29 cellular contexts compared by ENCODE assay signal in genomic region chr19:3038214-3038613, GRCh38.
"Had no signal": no experiment of that assay in that cellular context is flagged by ENCODE, and none has a peak within 500 bp of the region (broad histone marks: within the 10 kb centered on the region; RNA-seq: fewer than 3 reads in every experiment).

No MANE protein-coding gene starts in this region.

- DNase-seq: activated CD8-positive, alpha-beta memory T cell treated with anti-CD3 and anti-CD28 coated beads, Interleukin-2, amount 10 ng/mL, durations not matched to agents 7 days and 5 days; activated CD8-positive, alpha-beta T cell treated with anti-CD3 and anti-CD28 coated beads, Interleukin-2, amount 10 ng/mL, durations not matched to agents 7 days and 5 days; activated effector memory CD4-positive, alpha-beta T cell treated with Interleukin-2 at 50 U/mL for 16 hours; activated naive CD4-positive, alpha-beta T cell treated with Interleukin-2 at 50 U/mL for 16 hours; activated T-cell treated with anti-CD3 and anti-CD28 coated beads, Interleukin-2, amount 50 U/mL, for 72 hours; brain microvascular endothelial cell; dorsolateral prefrontal cortex; effector memory CD8-positive, alpha-beta T cell; erythroblast; left cardiac atrium; left ventricle myocardium superior; nephron progenitor cell; retina; stimulated activated CD4-positive, alpha-beta T cell treated with anti-CD3 and anti-CD28 coated beads, Interleukin-12 subunit alpha, Interleukin-12 subunit beta, amount 100 ng/mL, for 4 hours; stimulated activated CD4-positive, alpha-beta T cell treated with anti-CD3 and anti-CD28 coated beads, Interleukin-4, amount 100 ng/mL, for 1 hour; stimulated activated naive CD8-positive, alpha-beta T cell treated with anti-CD3 and anti-CD28 coated beads, Interleukin-15, amount 100 ng/mL, for 72 hours; substantia nigra; T-cell; upper lobe of right lung had no signal

- H3K27ac ChIP-seq: brain microvascular endothelial cell, coronary artery, dorsolateral prefrontal cortex, hepatocyte, ovary, upper lobe of right lung had no signal

- H3K9me3 Mint-ChIP-seq: activated T-cell treated with anti-CD3 and anti-CD28 coated beads, Interleukin-2, amount 50 U/mL, for 72 hours; effector memory CD8-positive, alpha-beta T cell; stimulated activated naive CD8-positive, alpha-beta T cell treated with anti-CD3 and anti-CD28 coated beads, Interleukin-15, amount 100 ng/mL, for 72 hours; T-cell had no signal

- H3K27ac Mint-ChIP-seq: activated CD8-positive, alpha-beta memory T cell treated with anti-CD3 and anti-CD28 coated beads, Interleukin-2, amount 10 ng/mL, durations not matched to agents 7 days and 5 days; activated CD8-positive, alpha-beta T cell treated with anti-CD3 and anti-CD28 coated beads, Interleukin-2, amount 10 ng/mL, durations not matched to agents 7 days and 5 days; activated naive CD8-positive, alpha-beta T cell; activated T-cell treated with anti-CD3 and anti-CD28 coated beads, Interleukin-2, amount 50 U/mL, for 72 hours; effector memory CD8-positive, alpha-beta T cell; nephron progenitor cell; progenitor cell of endocrine pancreas; stimulated activated naive CD8-positive, alpha-beta T cell treated with anti-CD3 and anti-CD28 coated beads, Interleukin-15, amount 100 ng/mL, for 72 hours had no signal

- H3K27me3 Mint-ChIP-seq: activated naive CD8-positive, alpha-beta T cell; progenitor cell of endocrine pancreas; T-cell had no signal

- H3K9me3 ChIP-seq: gastroesophageal sphincter, mucosa of descending colon, ovary, upper lobe of right lung had no signal

- H3K4me3 Mint-ChIP-seq: activated CD8-positive, alpha-beta memory T cell treated with anti-CD3 and anti-CD28 coated beads, Interleukin-2, amount 10 ng/mL, durations not matched to agents 7 days and 5 days; activated CD8-positive, alpha-beta T cell treated with anti-CD3 and anti-CD28 coated beads, Interleukin-2, amount 10 ng/mL, durations not matched to agents 7 days and 5 days; activated naive CD8-positive, alpha-beta T cell; activated T-cell treated with anti-CD3 and anti-CD28 coated beads, Interleukin-2, amount 50 U/mL, for 72 hours; effector memory CD8-positive, alpha-beta T cell; nephron progenitor cell; stimulated activated naive CD8-positive, alpha-beta T cell treated with anti-CD3 and anti-CD28 coated beads, Interleukin-15, amount 100 ng/mL, for 72 hours had no signal

- H3K4me3 ChIP-seq: coronary artery, dorsolateral prefrontal cortex, gastroesophageal sphincter, hepatocyte, mucosa of descending colon, ovary, skin epidermis, upper lobe of right lung had no signal

- H3K36me3 Mint-ChIP-seq: activated CD8-positive, alpha-beta memory T cell treated with anti-CD3 and anti-CD28 coated beads, Interleukin-2, amount 10 ng/mL, durations not matched to agents 7 days and 5 days; activated naive CD8-positive, alpha-beta T cell; T-cell had no signal

- H3K36me3 ChIP-seq: brain microvascular endothelial cell, gastroesophageal sphincter, ovary, upper lobe of right lung had no signal

- ATAC-seq: activated CD4-positive, CD25-positive, alpha-beta regulatory T cell treated with anti-CD3 and anti-CD28 coated beads, Interleukin-2, amount 50 U/mL, for 24 hours; activated CD8-positive, alpha-beta memory T cell treated with anti-CD3 and anti-CD28 coated beads, Interleukin-2, amount 10 ng/mL, durations not matched to agents 7 days and 5 days; activated CD8-positive, alpha-beta T cell treated with anti-CD3 and anti-CD28 coated beads, Interleukin-2, amount 10 ng/mL, durations not matched to agents 7 days and 5 days; activated T-cell treated with anti-CD3 and anti-CD28 coated beads, Interleukin-2, amount 50 U/mL, for 72 hours; effector memory CD8-positive, alpha-beta T cell; gastroesophageal sphincter; left cardiac atrium; left ventricle myocardium superior; mucosa of descending colon; sciatic nerve; stimulated activated naive CD8-positive, alpha-beta T cell treated with anti-CD3 and anti-CD28 coated beads, Interleukin-15, amount 100 ng/mL, for 72 hours; T-cell; upper lobe of right lung had no signal

- H3K27me3 ChIP-seq: gastroesophageal sphincter, hepatocyte, ovary, upper lobe of right lung had no signal
